In genomic region chr7:101506531-101506930, GRCh38 we compare ENCODE assay signal across 19 cellular contexts.
"Had no signal": no experiment of that assay in that cellular context is flagged by ENCODE, and none has a peak within 500 bp of the region (broad histone marks: within the 10 kb centered on the region; RNA-seq: fewer than 3 reads in every experiment).

No MANE protein-coding gene starts in this region.

- H3K27ac Mint-ChIP-seq: activated naive CD8-positive, alpha-beta T cell treated with anti-CD3 and anti-CD28 coated beads for 36 hours; activated T-helper 17 cell treated with anti-CD3 and anti-CD28 coated beads, Interleukin-2, amount 50 U/mL, for 72 hours; neural progenitor cell; stimulated activated naive CD8-positive, alpha-beta T cell treated with anti-CD3 and anti-CD28 coated beads, Interleukin-15, Interleukin-2, amounts not matched to agents 100 ng/mL and 50 ng/mL, for 24 hours had no signal

- ATAC-seq: activated T-helper 17 cell treated with anti-CD3 and anti-CD28 coated beads, Interleukin-2, amount 50 U/mL, for 72 hours; gastroesophageal sphincter; heart left ventricle had no signal

- H3K4me1 ChIP-seq: colonic mucosa, gastroesophageal sphincter, heart left ventricle, left ventricle myocardium inferior, neural progenitor cell, right atrium auricular region, tibial nerve, uterus had no signal

- H3K27ac ChIP-seq: colonic mucosa, gastroesophageal sphincter, heart left ventricle, left ventricle myocardium inferior, neural progenitor cell, right atrium auricular region, tibial nerve, uterus had no signal

- H3K4me2 ChIP-seq: neural progenitor cell had no signal

- H3K4me3 Mint-ChIP-seq: activated naive CD8-positive, alpha-beta T cell treated with anti-CD3 and anti-CD28 coated beads for 36 hours; activated T-helper 17 cell treated with anti-CD3 and anti-CD28 coated beads, Interleukin-2, amount 50 U/mL, for 72 hours; neural progenitor cell; stimulated activated naive CD8-positive, alpha-beta T cell treated with anti-CD3 and anti-CD28 coated beads, Interleukin-15, Interleukin-2, amounts not matched to agents 100 ng/mL and 50 ng/mL, for 24 hours had no signal

- H3K36me3 ChIP-seq: colonic mucosa, gastroesophageal sphincter, heart left ventricle, left ventricle myocardium inferior, neural progenitor cell, right atrium auricular region, tibial nerve, uterus had no signal

- H3K27me3 ChIP-seq: colonic mucosa, neural progenitor cell, right atrium auricular region, uterus had no signal

- H3K4me3 ChIP-seq: colonic mucosa, gastroesophageal sphincter, heart left ventricle, left ventricle myocardium inferior, neural progenitor cell, right atrium auricular region, tibial nerve, uterus had no signal

- H3K36me3 Mint-ChIP-seq: activated naive CD8-positive, alpha-beta T cell treated with anti-CD3 and anti-CD28 coated beads for 36 hours; neural progenitor cell had no signal

- DNase-seq: activated CD4-positive, alpha-beta T cell treated with anti-CD3 and anti-CD28 coated beads for 1 hour; activated CD4-positive, alpha-beta T cell treated with anti-CD3 and anti-CD28 coated beads, Interleukin-2, amount 50 U/mL, for 48 hours; activated naive CD4-positive, alpha-beta T cell; activated naive CD8-positive, alpha-beta T cell treated with anti-CD3 and anti-CD28 coated beads for 36 hours; amniotic stem cell; central memory CD4-positive, alpha-beta T cell; colonic mucosa; erythroblast; heart left ventricle; left ventricle myocardium inferior; stimulated activated CD4-positive, alpha-beta T cell treated with anti-CD3 and anti-CD28 coated beads, Interleukin-12 subunit alpha, Interleukin-12 subunit beta, amount 100 ng/mL, for 4 hours; stimulated activated CD4-positive, alpha-beta T cell treated with anti-CD3 and anti-CD28 coated beads, Interleukin-1b, Interleukin-23, amount 100 ng/mL, for 48 hours; uterus had no signal

- H3K9me3 ChIP-seq: colonic mucosa, gastroesophageal sphincter, heart left ventricle, left ventricle myocardium inferior, right atrium auricular region, tibial nerve, uterus had no signal

- H3K9me3 Mint-ChIP-seq: activated naive CD8-positive, alpha-beta T cell treated with anti-CD3 and anti-CD28 coated beads for 36 hours; activated T-helper 17 cell treated with anti-CD3 and anti-CD28 coated beads, Interleukin-2, amount 50 U/mL, for 72 hours; neural progenitor cell; stimulated activated naive CD8-positive, alpha-beta T cell treated with anti-CD3 and anti-CD28 coated beads, Interleukin-15, Interleukin-2, amounts not matched to agents 100 ng/mL and 50 ng/mL, for 24 hours had no signal

- H3K9ac ChIP-seq: neural progenitor cell had no signal
